Comparison of ENCODE assay signal across 16 cellular contexts in genomic region chr10:9060314-9060713, GRCh38.
A peak's percentile ranks its signal among the peaks of the same experiment; 100 is the strongest.
DNase-seq lines count a peak whose midpoint lies in the region; ATAC-seq and TF ChIP-seq lines count a peak whose summit lies in the region.
"Had no signal": no experiment of that assay in that cellular context is flagged by ENCODE, and none has a peak within 500 bp of the region (broad histone marks: within the 10 kb centered on the region; RNA-seq: fewer than 3 reads in every experiment).

No MANE protein-coding gene starts in this region.

- H3K36me3 ChIP-seq in A673 (ENCODE audit: insufficient read depth, low read length, poor library complexity, severe bottlenecking) (no peaks in the 10 kb centered on the region), DND-41 (ENCODE audit: insufficient read depth, low read length) (no peaks in the 10 kb centered on the region), gastrocnemius medialis (no peaks in the 10 kb centered on the region)
- no peaks in the 10 kb centered on the region for H3K36me3 ChIP-seq in effector memory CD4-positive, alpha-beta T cell (ENCODE audit: control insufficient read depth, insufficient read depth, low read length)

- no peaks in the 10 kb centered on the region for H3K79me2 ChIP-seq in DND-41 (ENCODE audit: insufficient read depth, low read length)

- no peak overlapping the region for H3K9ac ChIP-seq in DND-41 (ENCODE audit: low read depth, low read length)

- H3K36me3 Mint-ChIP-seq in T-helper 2 cell treated with Interferon-gamma antibody and Interleukin-4, amounts not matched to agents 5 μg/mL and 100 μg/mL, for 36 hours (ENCODE audit: low read depth), result peaks cover 5% of the 10 kb centered on the region

- DNase-seq in A673 (ENCODE audit: low spot score), result peak; percentile 17
- no peak for DNase-seq in DND-41
- DNase-seq in T-helper 2 cell treated with Interferon-gamma antibody and Interleukin-4, amounts not matched to agents 5 μg/mL and 100 μg/mL, for 36 hours (ENCODE audit: low spot score), result no peak
- no peak for DNase-seq in effector memory CD4-positive, alpha-beta T cell
- DNase-seq in gastrocnemius medialis, result no peak
- DNase-seq in DMS53 treated with DMSO at 0.1 percent for 48 hours (lab: John Stamatoyannopoulos, UW; ENCODE audit: unreplicated experiment), result no peak
- DNase-seq: ACHN, DMS 273 treated with DMSO at 0.1 percent for 48 hours, EL, H9, Kasumi-1, NCI-H1930, NCI-H510A treated with DMSO at 0.1 percent for 48 hours, SIG-M5 had no signal

- BruUV-seq in A673 (replicated peaks; lab: Mats Ljungman, UMichigan), result no TSS peak

- H3K9me3 ChIP-seq in A673 (ENCODE audit: low read depth, low read length, poor library complexity, severe bottlenecking), result no peaks in the 10 kb centered on the region
- H3K9me3 ChIP-seq in DND-41 (ENCODE audit: insufficient read depth, low read length, severe bottlenecking), result peaks cover 3% of the 10 kb centered on the region
- H3K9me3 ChIP-seq in effector memory CD4-positive, alpha-beta T cell (ENCODE audit: control insufficient read depth, low read length), result no peaks in the 10 kb centered on the region
- H3K9me3 ChIP-seq in gastrocnemius medialis, result no peaks in the 10 kb centered on the region

- H3K4me2 ChIP-seq in DND-41 (ENCODE audit: insufficient read depth, low read length), result peak overlapping the region; percentile 24; the same call in 1 of the 2 replicates

- H3K27me3 Mint-ChIP-seq in T-helper 2 cell treated with Interferon-gamma antibody and Interleukin-4, amounts not matched to agents 5 μg/mL and 100 μg/mL, for 36 hours (ENCODE audit: low read depth), result no peaks in the 10 kb centered on the region

- H3K4me3 ChIP-seq in A673 (ENCODE audit: low read depth, low read length, poor library complexity, severe bottlenecking) (no peak overlapping the region), DND-41 (ENCODE audit: low read depth in 1 of 2, low read length in 2 of 2) (no peak overlapping the region), gastrocnemius medialis (no peak overlapping the region)
- H3K4me3 ChIP-seq in effector memory CD4-positive, alpha-beta T cell (ENCODE audit: insufficient read depth, low read depth, low read length, poor library complexity, severe bottlenecking), result peak overlapping the region; percentile 3

- no peak overlapping the region for H3K27ac ChIP-seq in A673 (ENCODE audit: low read depth, low read length, poor library complexity, severe bottlenecking)
- no peak overlapping the region for H3K27ac ChIP-seq in DND-41 (ENCODE audit: low read length)
- H3K27ac ChIP-seq in effector memory CD4-positive, alpha-beta T cell (ENCODE audit: insufficient read depth, low read length, poor library complexity, severe bottlenecking), result no peak overlapping the region
- no peak overlapping the region for H3K27ac ChIP-seq in gastrocnemius medialis

- POLR2A ChIA-PET in A673 (lab: Charles Lee; ENCODE audit: low non-redundant PET), result no interaction called here

- TF ChIP-seq POLR2A in gastrocnemius medialis (IDR thresholded peaks at IDR 0.05), result no peak

- CTCF ChIA-PET in A673 (lab: Charles Lee), result interaction anchor here (0.7 kb wide), 1 partner anchor 16 kb away, joined by 3 read pairs; no protein-coding TSS in a partner anchor

- H3K27me3 ChIP-seq in A673 (replicated peaks; ENCODE audit: insufficient read depth, low read depth, low read length, poor library complexity) (no peaks in the 10 kb centered on the region), DND-41 (ENCODE audit: insufficient read depth, low read length, poor library complexity) (no peaks in the 10 kb centered on the region), gastrocnemius medialis (no peaks in the 10 kb centered on the region)
- H3K27me3 ChIP-seq in effector memory CD4-positive, alpha-beta T cell (replicated peaks; ENCODE audit: control insufficient read depth, insufficient read depth, low read length, poor library complexity, severe bottlenecking), result no peaks in the 10 kb centered on the region

- peak; percentile 66; the same call in 2 of the 3 replicates for ATAC-seq in DND-41 (ENCODE audit: insufficient read depth, low read depth)
- no peak for ATAC-seq in gastrocnemius medialis
- no peak for ATAC-seq in HG03139 (IDR thresholded peaks at IDR 0.05; ENCODE audit: unreplicated experiment)
- ATAC-seq in GM21390 (IDR thresholded peaks at IDR 0.05; ENCODE audit: unreplicated experiment), result no peak

- TF ChIP-seq CTCF in A673 (conservative IDR thresholded peaks at IDR 0.05; ENCODE audit: low read depth, low read length) (no peak), DND-41 (IDR thresholded peaks at IDR 0.05; ENCODE audit: borderline replicate concordance, extremely low read depth, low read length, poor library complexity, severe bottlenecking) (no peak), gastrocnemius medialis (IDR thresholded peaks at IDR 0.05 in 4 of 5, conservative IDR thresholded peaks at IDR 0.05 in 1 of 5) (no peak)

- H3K4me1 ChIP-seq in A673 (ENCODE audit: insufficient read depth, low read length, poor library complexity, severe bottlenecking) (no peaks in the 10 kb centered on the region), DND-41 (ENCODE audit: insufficient read depth, low read length) (peaks cover 13% of the 10 kb centered on the region), gastrocnemius medialis (no peaks in the 10 kb centered on the region)
- no peaks in the 10 kb centered on the region for H3K4me1 ChIP-seq in effector memory CD4-positive, alpha-beta T cell (ENCODE audit: control insufficient read depth, insufficient read depth, low read length, poor library complexity, severe bottlenecking)

- H4K20me1 ChIP-seq in DND-41 (ENCODE audit: insufficient read depth, low read length), result no peaks in the 10 kb centered on the region

- peak overlapping the region; percentile 48 for H3K4me3 Mint-ChIP-seq in T-helper 2 cell treated with Interferon-gamma antibody and Interleukin-4, amounts not matched to agents 5 μg/mL and 100 μg/mL, for 36 hours
- H3K4me3 Mint-ChIP-seq: H9 had no signal

- peaks cover 18% of the 10 kb centered on the region for H3K4me1 Mint-ChIP-seq in T-helper 2 cell treated with Interferon-gamma antibody and Interleukin-4, amounts not matched to agents 5 μg/mL and 100 μg/mL, for 36 hours (ENCODE audit: low read depth)
- H3K4me1 Mint-ChIP-seq: H9 had no signal

- in situ Hi-C loops in gastrocnemius medialis (cut with MboI; ENCODE audit: low sequenced_read_pairs in 4 of 4), result no loop called here

- peak overlapping the region; percentile 67 for H3K27ac Mint-ChIP-seq in T-helper 2 cell treated with Interferon-gamma antibody and Interleukin-4, amounts not matched to agents 5 μg/mL and 100 μg/mL, for 36 hours
- H3K27ac Mint-ChIP-seq: H9 had no signal

- peaks cover 9% of the 10 kb centered on the region for H3K9me3 Mint-ChIP-seq in T-helper 2 cell treated with Interferon-gamma antibody and Interleukin-4, amounts not matched to agents 5 μg/mL and 100 μg/mL, for 36 hours

- intact Hi-C loops in A673 (cut with micrococcal nuclease; ENCODE audit: unreplicated experiment) (no loop called here), gastrocnemius medialis (cut with DNase I; ENCODE audit: low total_unique reads) (no loop called here)

- H2AFZ ChIP-seq in DND-41 (ENCODE audit: low read depth, low read length), result 0 out of 2 replicates have a peak overlapping the region, but pooled peaks have one; percentile 6
